18 cellular contexts compared by ENCODE assay signal in the genomic region with DNA sequence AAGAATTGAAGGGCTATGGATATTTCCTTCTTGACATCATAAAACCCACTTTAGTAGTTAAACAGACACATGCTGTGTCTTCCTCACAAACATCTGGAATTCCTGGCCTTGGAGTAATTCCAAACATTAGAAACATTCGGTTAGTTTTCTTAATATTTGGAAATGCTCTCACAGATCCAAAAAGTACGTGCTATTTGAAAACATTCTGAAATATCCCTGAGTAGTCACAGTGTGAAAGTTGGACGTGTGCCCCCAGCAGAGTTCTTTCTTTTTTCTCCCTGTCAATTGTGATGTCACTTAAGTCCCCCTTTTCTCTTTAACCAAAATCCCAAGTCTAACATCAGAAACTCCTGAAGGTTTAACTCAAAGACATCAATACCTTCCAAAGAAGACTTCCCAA.
"Had no signal": no experiment of that assay in that cellular context is flagged by ENCODE, and none has a peak within 500 bp of the region (broad histone marks: within the 10 kb centered on the region; RNA-seq: fewer than 3 reads in every experiment).

No MANE protein-coding gene starts in this region.

- H3K4me2 ChIP-seq: hepatocyte had no signal

- H3K79me2 ChIP-seq: hepatocyte had no signal

- H3K4me1 ChIP-seq: prostate gland, right lobe of liver, spleen, thyroid gland had no signal

- H3K4me3 ChIP-seq: adrenal gland, cardiac muscle cell, dorsolateral prefrontal cortex, hepatocyte, prostate gland, right lobe of liver, SK-N-MC, spleen, thyroid gland, vagina had no signal

- H2AFZ ChIP-seq: hepatocyte had no signal

- H3K36me3 Mint-ChIP-seq: activated naive CD4-positive, alpha-beta T cell treated with anti-CD3 and anti-CD28 coated beads, Interleukin-2, amount 50 U/mL, for 72 hours; memory B cell; stimulated activated memory B cell treated with anti-CD40 and anti-IgM and Interleukin-4, amounts not matched to agents 10 μg/mL and 1 μg/mL and 100 μg/mL, for 72 hours had no signal

- H3K36me3 ChIP-seq: prostate gland, right lobe of liver had no signal

- FAIRE-seq: colon had no signal

- H3K4me3 Mint-ChIP-seq: memory B cell; stimulated activated memory B cell treated with anti-CD40 and anti-IgM and Interleukin-4, amounts not matched to agents 10 μg/mL and 1 μg/mL and 100 μg/mL, for 72 hours had no signal

- H3K27ac ChIP-seq: adrenal gland, cardiac muscle cell, dorsolateral prefrontal cortex, epithelial cell of prostate, hepatocyte, prostate gland, right lobe of liver, SK-N-MC, spleen, thyroid gland, vagina had no signal

- DNase-seq: activated CD4-positive, alpha-beta T cell treated with anti-CD3 and anti-CD28 coated beads, Interleukin-2, amount 50 U/mL, for 48 hours; activated gamma-delta T cell; adrenal gland; dorsolateral prefrontal cortex; right lobe of liver; spleen; stimulated activated CD4-positive, alpha-beta T cell treated with anti-CD3 and anti-CD28 coated beads, Interleukin-4, amount 100 ng/mL, for 4 hours; thyroid gland had no signal

- H3K27me3 ChIP-seq: adrenal gland, cardiac muscle cell, dorsolateral prefrontal cortex, hepatocyte, right lobe of liver, thyroid gland, vagina had no signal

- H3K9me3 ChIP-seq: adrenal gland, prostate gland, right lobe of liver, spleen, thyroid gland, vagina had no signal

- H3K9me3 Mint-ChIP-seq: activated naive CD4-positive, alpha-beta T cell treated with anti-CD3 and anti-CD28 coated beads, Interleukin-2, amount 50 U/mL, for 72 hours; memory B cell; stimulated activated memory B cell treated with anti-CD40 and anti-IgM and Interleukin-4, amounts not matched to agents 10 μg/mL and 1 μg/mL and 100 μg/mL, for 72 hours had no signal

- ATAC-seq: activated naive CD4-positive, alpha-beta T cell treated with anti-CD3 and anti-CD28 coated beads, Interleukin-2, amount 50 U/mL, for 72 hours; right lobe of liver; stimulated activated memory B cell treated with anti-CD40 and anti-IgM and Interleukin-4, amounts not matched to agents 10 μg/mL and 1 μg/mL and 100 μg/mL, for 72 hours had no signal

- H3K27ac Mint-ChIP-seq: activated naive CD4-positive, alpha-beta T cell treated with anti-CD3 and anti-CD28 coated beads, Interleukin-2, amount 50 U/mL, for 72 hours; memory B cell; stimulated activated memory B cell treated with anti-CD40 and anti-IgM and Interleukin-4, amounts not matched to agents 10 μg/mL and 1 μg/mL and 100 μg/mL, for 72 hours had no signal

- H3K4me1 Mint-ChIP-seq: memory B cell; stimulated activated memory B cell treated with anti-CD40 and anti-IgM and Interleukin-4, amounts not matched to agents 10 μg/mL and 1 μg/mL and 100 μg/mL, for 72 hours had no signal
